12 cellular contexts compared by ENCODE assay signal in genomic region chr9:80061940-80062339, GRCh38.
A peak's percentile ranks its signal among the peaks of the same experiment; 100 is the strongest.
DNase-seq lines count a peak whose midpoint lies in the region; ATAC-seq and TF ChIP-seq lines count a peak whose summit lies in the region.
"Had no signal": no experiment of that assay in that cellular context is flagged by ENCODE, and none has a peak within 500 bp of the region (broad histone marks: within the 10 kb centered on the region; RNA-seq: fewer than 3 reads in every experiment).

No MANE protein-coding gene starts in this region.

- in situ Hi-C loops in astrocyte of the spinal cord (cut with HindIII; ENCODE audit: low sequenced_read_pairs), result no loop called here
- in situ Hi-C loops in transverse colon (cut with MboI; ENCODE audit: low pct_ligation_motif_present in 1 of 4, low pct_unique_long_range_greater_than_20kb in 1 of 4, low sequenced_read_pairs in 3 of 4), result no loop called here

- no peaks in the 10 kb centered on the region for H3K9me3 Mint-ChIP-seq in MCF 10A (ENCODE audit: unreplicated experiment)
- H3K9me3 Mint-ChIP-seq: T-helper 2 cell treated with Interferon-gamma antibody and Interleukin-4, amounts not matched to agents 5 μg/mL and 100 μg/mL, for 36 hours had no signal

- BruUV-seq in MCF 10A (replicated peaks; lab: Mats Ljungman, UMichigan), result no TSS peak

- 44% methylated on average over 2 of the region's 2 CpGs; no CpG with 5 or more reads in 1 of the 2 donors for WGBS in transverse colon (ENCODE audit: low coverage in 1 of 2), 2 donors

- no peak for TF ChIP-seq POLR2A in breast epithelium (IDR thresholded peaks at IDR 0.05)
- no peak for TF ChIP-seq POLR2A in transverse colon (IDR thresholded peaks at IDR 0.05)

- POLR2A ChIA-PET in MCF 10A (lab: Yijun Ruan, JAX), result interaction anchor here (1.0 kb wide), 1 partner anchor 490 kb away, joined by 3 read pairs; the partner anchor contains the start of gene TLE4

- H3K36me3 ChIP-seq in breast epithelium, result no peaks in the 10 kb centered on the region
- no peaks in the 10 kb centered on the region for H3K36me3 ChIP-seq in transverse colon
- H3K36me3 ChIP-seq: BLaER1 had no signal

- H3K9me3 ChIP-seq in breast epithelium (peaks cover 3 to 5% of the 10 kb centered on the region in 2 donors), transverse colon (no peaks in the 10 kb centered on the region)

- no peaks in the 10 kb centered on the region for H3K27me3 Mint-ChIP-seq in MCF 10A (ENCODE audit: insufficient read depth, unreplicated experiment)

- H3K4me1 ChIP-seq in breast epithelium (no peaks in the 10 kb centered on the region), transverse colon (no peaks in the 10 kb centered on the region)
- H3K4me1 ChIP-seq: BLaER1 had no signal

- ATAC-seq in GM19023 (IDR thresholded peaks at IDR 0.05; ENCODE audit: unreplicated experiment), result no peak

- H3K4me3 Mint-ChIP-seq in MCF 10A (ENCODE audit: unreplicated experiment), result no peak overlapping the region
- H3K4me3 Mint-ChIP-seq: T-helper 2 cell treated with Interferon-gamma antibody and Interleukin-4, amounts not matched to agents 5 μg/mL and 100 μg/mL, for 36 hours had no signal

- no peak for TF ChIP-seq EP300 in transverse colon (IDR thresholded peaks at IDR 0.05; ENCODE audit: low read depth)

- CTCF ChIA-PET in MCF 10A (lab: Yijun Ruan, JAX), result interaction anchor here (0.5 to 2.2 kb wide), 4 partner anchors 9 to 228 kb away, joined by 3 to 7 read pairs (median 3); no protein-coding TSS in a partner anchor

- H3K4me3 ChIP-seq in breast epithelium, result no peak overlapping the region
- no peak overlapping the region for H3K4me3 ChIP-seq in astrocyte of the spinal cord (ENCODE audit: low read depth, low read length)
- no peak overlapping the region for H3K4me3 ChIP-seq in transverse colon
- H3K4me3 ChIP-seq: BLaER1 had no signal

- intact Hi-C loops in MCF 10A (cut with micrococcal nuclease), result no loop called here
- intact Hi-C loops in breast epithelium (cut with DNase I; ENCODE audit: low total_unique reads), result no loop called here
- intact Hi-C loops in transverse colon (cut with DNase I; ENCODE audit: low total_unique reads), result no loop called here

- no peaks in the 10 kb centered on the region for H3K27me3 ChIP-seq in breast epithelium
- H3K27me3 ChIP-seq in transverse colon, result no peaks in the 10 kb centered on the region
- H3K27me3 ChIP-seq: BLaER1 had no signal

- DNase-seq in MCF 10A (ENCODE audit: unreplicated experiment), result peak; percentile 56
- DNase-seq in breast epithelium (ENCODE audit: low spot score in 2 of 2), result no peak
- DNase-seq in astrocyte of the spinal cord (ENCODE audit: low read depth, low spot score), result peak; percentile 98
- DNase-seq in kidney tubule cell (ENCODE audit: low spot score), result peak; percentile 91
- no peak for DNase-seq in transverse colon
- DNase-seq in SKM-1 treated with dmso at 0.1 percent for 144 hours (lab: John Stamatoyannopoulos, UW; ENCODE audit: unreplicated experiment), result no peak
- no peak for DNase-seq in stimulated activated CD4-positive, alpha-beta T cell treated with anti-CD3 and anti-CD28 coated beads, Interleukin-4, amount 100 ng/mL, for 4 hours
- DNase-seq: activated gamma-delta T cell; stimulated activated CD4-positive, alpha-beta T cell treated with anti-CD3 and anti-CD28 coated beads, Interleukin-15, amount 100 ng/mL, for 24 hours had no signal

- H3K36me3 Mint-ChIP-seq in MCF 10A (ENCODE audit: insufficient read depth, unreplicated experiment), result no peaks in the 10 kb centered on the region

- TF ChIP-seq CTCF in MCF 10A (IDR thresholded peaks at IDR 0.05; ENCODE audit: unreplicated experiment) (no peak), breast epithelium (IDR thresholded peaks at IDR 0.05) (no peak), astrocyte of the spinal cord (IDR thresholded peaks at IDR 0.05; ENCODE audit: low read depth, low read length) (no peak), transverse colon (IDR thresholded peaks at IDR 0.05) (no peak)

- H3K27ac ChIP-seq in breast epithelium (no peak overlapping the region), transverse colon (peak overlapping the region in 3 of 4 donors; percentile 38 to 62 (median 51))
- H3K27ac ChIP-seq: BLaER1 had no signal

- peaks cover 17% of the 10 kb centered on the region for H3K4me1 Mint-ChIP-seq in MCF 10A (ENCODE audit: insufficient read depth, unreplicated experiment)

- peak overlapping the region; percentile 84 for H3K27ac Mint-ChIP-seq in MCF 10A (ENCODE audit: low read depth, unreplicated experiment)
- H3K27ac Mint-ChIP-seq: T-helper 2 cell treated with Interferon-gamma antibody and Interleukin-4, amounts not matched to agents 5 μg/mL and 100 μg/mL, for 36 hours had no signal

Comparison
In these comparisons a context has a peak if more than half of its experiments do, and no peak if none do; other contexts are left out.
1. DNase-seq: peak in MCF 10A (single experiment), astrocyte of the spinal cord (single experiment) and kidney tubule cell (single experiment); none in breast epithelium (0 of 2), transverse colon (single experiment), SKM-1 treated with dmso at 0.1 percent for 144 hours (single experiment) and stimulated activated CD4-positive, alpha-beta T cell treated with anti-CD3 and anti-CD28 coated beads, Interleukin-4, amount 100 ng/mL, for 4 hours (0 of 2).
2. H3K27ac ChIP-seq: peak in transverse colon (3 of 4); none in breast epithelium (0 of 2).